11 cellular contexts compared by ENCODE assay signal in genomic region chr3:42213417-42213816, GRCh38. TPM values are rescaled to one million over a fixed set of nuclear protein-coding genes. Genes with fewer than 3 reads are reported as not detected.
DNase-seq lines count a peak whose midpoint lies in the region; ATAC-seq and TF ChIP-seq lines count a peak whose summit lies in the region.
"Had no signal": no experiment of that assay in that cellular context is flagged by ENCODE, and none has a peak within 500 bp of the region (broad histone marks: within the 10 kb centered on the region; RNA-seq: fewer than 3 reads in every experiment).

No MANE protein-coding gene starts in this region.

- no peaks in the 10 kb centered on the region for H3K9me3 ChIP-seq in psoas muscle

- peaks cover 62% of the 10 kb centered on the region for H3K4me1 Mint-ChIP-seq in activated B cell treated with CpG ODN at 0.5 μM for 24 hours

- POLR2A ChIA-PET in activated B cell treated with CpG ODN at 0.5 μM for 24 hours (lab: Charles Lee) = interaction anchor here (1.1 kb wide), 1 partner anchor 44 kb away, joined by 3 read pairs; no protein-coding TSS in a partner anchor

- peaks cover 0 to 28% of the 10 kb centered on the region in 2 donors for H3K36me3 ChIP-seq in psoas muscle (ENCODE audit: insufficient read depth in 1 of 2, low read depth in 1 of 2)
- H3K36me3 ChIP-seq: cardiac muscle cell had no signal

- no peak overlapping the region for H3K4me3 ChIP-seq in psoas muscle
- H3K4me3 ChIP-seq: cardiac muscle cell had no signal

- H3K27me3 ChIP-seq in psoas muscle (ENCODE audit: insufficient read depth in 3 of 3, low read length in 2 of 3) = no peaks in the 10 kb centered on the region
- H3K27me3 ChIP-seq: cardiac muscle cell had no signal

- no peaks in the 10 kb centered on the region for H3K9me3 Mint-ChIP-seq in activated B cell treated with CpG ODN at 0.5 μM for 24 hours

- 70 to 98% (median 92%) methylated on average over 6 of the region's 6 CpGs for WGBS in psoas muscle, 3 donors

- no peak overlapping the region for H3K4me3 Mint-ChIP-seq in activated B cell treated with CpG ODN at 0.5 μM for 24 hours

- H3K27ac Mint-ChIP-seq in activated B cell treated with CpG ODN at 0.5 μM for 24 hours = peak overlapping the region; percentile 67

- DNase-seq in NCI-H345 (lab: John Stamatoyannopoulos, UW) (peak; percentile 21), NCI-H345 treated with DMSO at 0.1 percent for 48 hours (lab: John Stamatoyannopoulos, UW; ENCODE audit: unreplicated experiment) (no peak), activated B cell treated with CpG ODN at 0.5 μM for 24 hours (no peak), psoas muscle (no peak), mucosa of gallbladder (ENCODE audit: low spot score) (no peak), T1000 (lab: John Stamatoyannopoulos, UW) (no peak), NCI-H2171 (lab: John Stamatoyannopoulos, UW) (no peak)
- DNase-seq: substantia nigra had no signal

- CTCF ChIA-PET in activated B cell treated with CpG ODN at 0.5 μM for 24 hours (lab: Charles Lee) = interaction anchor here (1.7 kb wide), 1 partner anchor 22 kb away, joined by 9 read pairs; no protein-coding TSS in a partner anchor

- peaks cover 78% of the 10 kb centered on the region for H3K36me3 Mint-ChIP-seq in activated B cell treated with CpG ODN at 0.5 μM for 24 hours (ENCODE audit: low read depth)

- ATAC-seq in GM21737 (IDR thresholded peaks at IDR 0.05; ENCODE audit: unreplicated experiment) (peak; percentile 47), activated B cell treated with CpG ODN at 0.5 μM for 24 hours (ENCODE audit: low read depth) (peak; percentile 34), psoas muscle (peak in 3 of 4 donors; percentile 69 to 84 (median 79))

- no peak for TF ChIP-seq CTCF in activated B cell treated with CpG ODN at 0.5 μM for 24 hours (IDR thresholded peaks at IDR 0.05)
- TF ChIP-seq CTCF in psoas muscle (IDR thresholded peaks at IDR 0.05) = no peak

- no peaks in the 10 kb centered on the region for H3K27me3 Mint-ChIP-seq in activated B cell treated with CpG ODN at 0.5 μM for 24 hours

- H3K4me1 ChIP-seq in psoas muscle = no peaks in the 10 kb centered on the region

- H3K27ac ChIP-seq in psoas muscle = no peak overlapping the region
- H3K27ac ChIP-seq: cardiac muscle cell had no signal

- intact Hi-C loops in activated B cell treated with CpG ODN at 0.5 μM for 24 hours (cut with micrococcal nuclease) = no loop called here
- intact Hi-C loops in psoas muscle (cut with DNase I) = no loop called here

RNA-seq across cellular contexts. Expression of gene CCK, which starts 52.6 kb away (rescaled TPM):
- total RNA-seq in activated B cell treated with CpG ODN at 0.5 μM for 24 hours = not detected in 2 replicates
- not detected for total RNA-seq in psoas muscle
- polyA plus RNA-seq in psoas muscle = under 1 TPM in 2 of 3 donors, not detected in 1; 0.22 to 0.31 TPM
- 1.3 TPM for total RNA-seq in mucosa of gallbladder
- total RNA-seq: cardiac muscle cell, osteocyte had no signal
- polyA plus RNA-seq: cardiac muscle cell had no signal
